Comparison of ENCODE assay signal across 9 cellular contexts in the genomic region with DNA sequence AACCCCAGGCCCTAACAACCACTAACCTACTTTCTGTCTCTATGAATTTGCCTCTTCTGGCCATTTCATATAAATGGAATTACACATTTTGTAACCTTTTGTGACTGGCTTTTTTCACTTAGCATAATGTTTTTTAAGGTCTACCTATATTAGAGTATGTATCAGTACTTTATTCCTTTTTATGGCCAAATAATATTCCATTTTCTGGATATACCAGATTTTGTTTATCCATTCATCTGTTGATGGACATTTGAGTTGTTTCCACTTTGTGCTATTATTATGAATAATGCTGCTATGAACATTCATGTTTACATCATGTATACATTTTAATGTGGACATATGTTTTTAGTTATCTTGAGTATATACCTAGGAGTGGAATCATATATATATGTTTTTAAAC.
"Had no signal": no experiment of that assay in that cellular context is flagged by ENCODE, and none has a peak within 500 bp of the region (broad histone marks: within the 10 kb centered on the region; RNA-seq: fewer than 3 reads in every experiment).

No MANE protein-coding gene starts in this region.

- H3K4me1 Mint-ChIP-seq: GM23338, H9 had no signal

- H3K4me3 Mint-ChIP-seq: GM23338, H9, HFFc6 had no signal

- FAIRE-seq: H1, H54, HTR-8/SVneo, K562 had no signal

- DNase-seq: H9, HCEC 1CT, HFFc6, IMR-90 had no signal

- H3K9me3 Mint-ChIP-seq: GM23338, HFFc6 had no signal

- H3K4me2 ChIP-seq: GM23338 had no signal

- H3K4me3 ChIP-seq: GM23338, K562 had no signal

- H3K27ac Mint-ChIP-seq: GM23338, H9, HFFc6 had no signal

- ATAC-seq: GM23338, K562 had no signal

- H2AFZ ChIP-seq: GM23338 had no signal
